ENCODE assay signal across 16 cellular contexts in genomic region chr12:11769723-11770514, GRCh38.
DNase-seq lines count a peak whose midpoint lies in the region; ATAC-seq and TF ChIP-seq lines count a peak whose summit lies in the region.
"Had no signal": no experiment of that assay in that cellular context is flagged by ENCODE, and none has a peak within 500 bp of the region (broad histone marks: within the 10 kb centered on the region; RNA-seq: fewer than 3 reads in every experiment).

No MANE protein-coding gene starts in this region.

- H3K27ac ChIP-seq in esophagus muscularis mucosa (replicated peaks in 1 of 4) = peak overlapping the region; percentile 88 to 94 (median 92)
- H3K27ac ChIP-seq in transverse colon = peak overlapping the region; percentile 45 to 83 (median 76)

- TF ChIP-seq POLR2A in esophagus muscularis mucosa (IDR thresholded peaks at IDR 0.05; ENCODE audit: low read depth) = no peak
- no peak for TF ChIP-seq POLR2A in transverse colon (IDR thresholded peaks at IDR 0.05)

- WGBS in esophagus muscularis mucosa = 81% methylated on average over 12 of the region's 12 CpGs
- WGBS in transverse colon (ENCODE audit: low coverage in 1 of 2), 2 donors = 63 to 73% methylated on average over 6 to 12 of the region's 12 CpGs

- intact Hi-C loops in esophagus muscularis mucosa (cut with DNase I) = no loop called here
- intact Hi-C loops in transverse colon (cut with DNase I; ENCODE audit: low total_unique reads) = no loop called here
- intact Hi-C loops in Right ventricle myocardium inferior (cut with DNase I) = no loop called here

- peak; percentile 2 for DNase-seq in activated effector memory CD4-positive, alpha-beta T cell treated with Interleukin-2 at 50 U/mL for 16 hours
- DNase-seq in activated effector memory CD4-positive, alpha-beta T cell treated with anti-CD3 and anti-CD28 coated beads, Interleukin-2, amount 50 U/mL, for 16 hours = no peak
- peak; percentile 49 for DNase-seq in UCSD-AML1 (lab: John Stamatoyannopoulos, UW; ENCODE audit: unreplicated experiment)
- no peak for DNase-seq in esophagus muscularis mucosa (ENCODE audit: extremely low spot score)
- DNase-seq in transverse colon = peak; percentile 49
- DNase-seq in NCI-H2196 treated with DMSO at 0.1 percent for 48 hours (lab: John Stamatoyannopoulos, UW; ENCODE audit: unreplicated experiment) = no peak
- DNase-seq in SIG-M5 treated with dmso at 0.1 percent for 504 hours (lab: John Stamatoyannopoulos, UW; ENCODE audit: unreplicated experiment) = no peak
- no peak for DNase-seq in Right ventricle myocardium inferior (ENCODE audit: missing footprints)
- DNase-seq: activated CD4-positive, CD25-positive, alpha-beta regulatory T cell treated with anti-CD3 and anti-CD28 coated beads, Interleukin-2, amount 50 U/mL, for 72 hours; activated gamma-delta T cell treated with Interleukin-2 at 50 U/mL for 16 hours; DMS153; midbrain; NCI-H1048; NCI-H345 had no signal

- TF ChIP-seq CTCF in esophagus muscularis mucosa (IDR thresholded peaks at IDR 0.05) (no peak), transverse colon (IDR thresholded peaks at IDR 0.05) (no peak)

- H3K9me3 ChIP-seq in esophagus muscularis mucosa (no peaks in the 10 kb centered on the region), transverse colon (no peaks in the 10 kb centered on the region)
- H3K9me3 ChIP-seq: thoracic aorta had no signal

- no peak for ATAC-seq in Right ventricle myocardium inferior
- ATAC-seq: Panc1 had no signal

- peaks cover 30 to 100% (median 90%) of the 10 kb centered on the region in 4 donors for H3K4me1 ChIP-seq in esophagus muscularis mucosa
- H3K4me1 ChIP-seq in transverse colon = peaks cover 34 to 79% (median 61%) of the 10 kb centered on the region in 4 donors

- peaks cover 0 to 4% (median 0%) of the 10 kb centered on the region in 4 donors for H3K36me3 ChIP-seq in esophagus muscularis mucosa
- no peaks in the 10 kb centered on the region for H3K36me3 ChIP-seq in transverse colon
- H3K36me3 ChIP-seq: thoracic aorta had no signal

- no peak for TF ChIP-seq EP300 in esophagus muscularis mucosa (IDR thresholded peaks at IDR 0.05)
- TF ChIP-seq EP300 in transverse colon (IDR thresholded peaks at IDR 0.05; ENCODE audit: low read depth) = no peak

- H3K27me3 ChIP-seq in esophagus muscularis mucosa (no peaks in the 10 kb centered on the region), transverse colon (no peaks in the 10 kb centered on the region)

- no peak overlapping the region for H3K4me3 ChIP-seq in esophagus muscularis mucosa
- no peak overlapping the region for H3K4me3 ChIP-seq in transverse colon
- H3K4me3 ChIP-seq: thoracic aorta had no signal

- in situ Hi-C loops in transverse colon (cut with MboI; ENCODE audit: low pct_ligation_motif_present in 1 of 4, low pct_unique_long_range_greater_than_20kb in 1 of 4, low sequenced_read_pairs in 3 of 4) = no loop called here

Comparison
In these comparisons a context has a peak if more than half of its experiments do, and no peak if none do; other contexts are left out.
1. DNase-seq: peak in activated effector memory CD4-positive, alpha-beta T cell treated with Interleukin-2 at 50 U/mL for 16 hours (single experiment), UCSD-AML1 (single experiment) and transverse colon (single experiment); none in activated effector memory CD4-positive, alpha-beta T cell treated with anti-CD3 and anti-CD28 coated beads, Interleukin-2, amount 50 U/mL, for 16 hours (single experiment), esophagus muscularis mucosa (single experiment), NCI-H2196 treated with DMSO at 0.1 percent for 48 hours (single experiment), SIG-M5 treated with dmso at 0.1 percent for 504 hours (single experiment) and Right ventricle myocardium inferior (single experiment).